In genomic region chr2:84290537-84290936, GRCh38 we compare ENCODE assay signal across 19 cellular contexts.
"Had no signal": no experiment of that assay in that cellular context is flagged by ENCODE, and none has a peak within 500 bp of the region (broad histone marks: within the 10 kb centered on the region; RNA-seq: fewer than 3 reads in every experiment).

No MANE protein-coding gene starts in this region.

- H3K4me1 ChIP-seq: ascending aorta, colonic mucosa, stomach had no signal

- H3K9me3 Mint-ChIP-seq: activated CD4-positive, alpha-beta T cell treated with anti-CD3 and anti-CD28 coated beads, Interleukin-2, amount 10 ng/mL, durations not matched to agents 24 days and 14 days; activated naive CD4-positive, alpha-beta T cell treated with anti-CD3 and anti-CD28 coated beads, Interleukin-2, amount 50 U/mL, for 24 hours; activated T-helper 2 cell treated with anti-CD3 and anti-CD28 coated beads, Interferon-gamma antibody, Interleukin-2, Interleukin-4, amounts not matched to agents 10 μg/mL and 5 μg/mL and 100 μg/mL, durations not matched to agents 14 hours and 24 hours and 36 hours; central memory CD8-positive, alpha-beta T cell; T-cell; type B pancreatic cell had no signal

- DNase-seq: activated CD4-positive, alpha-beta T cell treated with anti-CD3 and anti-CD28 coated beads, Interleukin-2, amount 10 ng/mL, durations not matched to agents 24 days and 14 days; activated CD4-positive, CD25-positive, alpha-beta regulatory T cell; activated T-cell treated with anti-CD3 and anti-CD28 coated beads for 4 hours; colonic mucosa; foreskin keratinocyte; glutamatergic neuron; hippocampal formation; kidney; retina; stimulated activated CD4-positive, alpha-beta T cell treated with anti-CD3 and anti-CD28 coated beads, Interleukin-4, amount 100 ng/mL, for 1 hour; stomach had no signal

- H3K27me3 ChIP-seq: ascending aorta, colonic mucosa, stomach had no signal

- H3K9me3 ChIP-seq: ascending aorta, colonic mucosa, stomach had no signal

- H3K27me3 Mint-ChIP-seq: activated CD4-positive, alpha-beta T cell treated with anti-CD3 and anti-CD28 coated beads, Interleukin-2, amount 10 ng/mL, durations not matched to agents 24 days and 14 days had no signal

- H3K36me3 ChIP-seq: ascending aorta, colonic mucosa, stomach had no signal

- ATAC-seq: foreskin keratinocyte, left lobe of liver, T-cell had no signal

- H3K27ac ChIP-seq: ascending aorta, colonic mucosa, foreskin keratinocyte, stomach had no signal

- H3K36me3 Mint-ChIP-seq: activated naive CD4-positive, alpha-beta T cell treated with anti-CD3 and anti-CD28 coated beads, Interleukin-2, amount 50 U/mL, for 24 hours; T-cell; type B pancreatic cell had no signal

- H3K27ac Mint-ChIP-seq: activated CD4-positive, alpha-beta T cell treated with anti-CD3 and anti-CD28 coated beads, Interleukin-2, amount 10 ng/mL, durations not matched to agents 24 days and 14 days; activated naive CD4-positive, alpha-beta T cell treated with anti-CD3 and anti-CD28 coated beads, Interleukin-2, amount 50 U/mL, for 24 hours; activated T-helper 2 cell treated with anti-CD3 and anti-CD28 coated beads, Interferon-gamma antibody, Interleukin-2, Interleukin-4, amounts not matched to agents 10 μg/mL and 5 μg/mL and 100 μg/mL, durations not matched to agents 14 hours and 24 hours and 36 hours; T-cell; type B pancreatic cell had no signal

- H3K4me3 ChIP-seq: ascending aorta, colonic mucosa, lung, stomach had no signal

- H3K4me3 Mint-ChIP-seq: activated CD4-positive, alpha-beta T cell treated with anti-CD3 and anti-CD28 coated beads, Interleukin-2, amount 10 ng/mL, durations not matched to agents 24 days and 14 days; activated naive CD4-positive, alpha-beta T cell treated with anti-CD3 and anti-CD28 coated beads, Interleukin-2, amount 50 U/mL, for 24 hours; central memory CD8-positive, alpha-beta T cell; T-cell; type B pancreatic cell had no signal

- H3K4me1 Mint-ChIP-seq: activated CD4-positive, alpha-beta T cell treated with anti-CD3 and anti-CD28 coated beads, Interleukin-2, amount 10 ng/mL, durations not matched to agents 24 days and 14 days; activated naive CD4-positive, alpha-beta T cell treated with anti-CD3 and anti-CD28 coated beads, Interleukin-2, amount 50 U/mL, for 24 hours; central memory CD8-positive, alpha-beta T cell; T-cell had no signal
